12 cellular contexts compared by ENCODE assay signal in genomic region chr1:156744786-156745419, GRCh38. TPM values are rescaled to one million over a fixed set of nuclear protein-coding genes. Genes with fewer than 3 reads are reported as not detected.
DNase-seq lines count a peak whose midpoint lies in the region; ATAC-seq and TF ChIP-seq lines count a peak whose summit lies in the region.
"Had no signal": no experiment of that assay in that cellular context is flagged by ENCODE, and none has a peak within 500 bp of the region (broad histone marks: within the 10 kb centered on the region; RNA-seq: fewer than 3 reads in every experiment).

No MANE protein-coding gene starts in this region.

- H3K9me3 Mint-ChIP-seq in activated T-cell treated with anti-CD3 and anti-CD28 coated beads, Interleukin-2, amount 50 U/mL, for 24 hours: no peaks in the 10 kb centered on the region
- H3K9me3 Mint-ChIP-seq in activated T-helper 1 cell treated with anti-CD3 and anti-CD28 coated beads, Interleukin-12 subunit alpha, Interleukin-12 subunit beta, Interleukin-2, Interleukin-4 antibody, amounts not matched to agents 30 ng/mL and 10 ng/mL and 1 ng/mL, durations not matched to agents 14 hours and 24 hours and 36 hours: no peaks in the 10 kb centered on the region
- no peaks in the 10 kb centered on the region for H3K9me3 Mint-ChIP-seq in memory B cell
- H3K9me3 Mint-ChIP-seq: activated B cell treated with CpG ODN at 0.5 μM for 24 hours had no signal

- peak overlapping the region; percentile 99 for H3K27ac ChIP-seq in suprapubic skin

- 79% methylated on average over 14 of the region's 14 CpGs for WGBS in suprapubic skin

- no peaks in the 10 kb centered on the region for H3K9me3 ChIP-seq in suprapubic skin
- H3K9me3 ChIP-seq: BE2C had no signal

- H3K36me3 Mint-ChIP-seq in activated T-cell treated with anti-CD3 and anti-CD28 coated beads, Interleukin-2, amount 50 U/mL, for 24 hours (ENCODE audit: low read depth): peaks cover 90% of the 10 kb centered on the region
- peaks cover 60% of the 10 kb centered on the region for H3K36me3 Mint-ChIP-seq in activated T-helper 1 cell treated with anti-CD3 and anti-CD28 coated beads, Interleukin-12 subunit alpha, Interleukin-12 subunit beta, Interleukin-2, Interleukin-4 antibody, amounts not matched to agents 30 ng/mL and 10 ng/mL and 1 ng/mL, durations not matched to agents 14 hours and 24 hours and 36 hours (ENCODE audit: low read depth)
- H3K36me3 Mint-ChIP-seq in memory B cell: peaks cover 23% of the 10 kb centered on the region

- H3K27me3 ChIP-seq in suprapubic skin: no peaks in the 10 kb centered on the region
- H3K27me3 ChIP-seq: BE2C had no signal

- no peak overlapping the region for H3K4me3 ChIP-seq in suprapubic skin

- no peak for TF ChIP-seq CTCF in suprapubic skin (IDR thresholded peaks at IDR 0.05)

- H3K27me3 Mint-ChIP-seq in activated T-cell treated with anti-CD3 and anti-CD28 coated beads, Interleukin-2, amount 50 U/mL, for 24 hours: no peaks in the 10 kb centered on the region
- no peaks in the 10 kb centered on the region for H3K27me3 Mint-ChIP-seq in activated T-helper 1 cell treated with anti-CD3 and anti-CD28 coated beads, Interleukin-12 subunit alpha, Interleukin-12 subunit beta, Interleukin-2, Interleukin-4 antibody, amounts not matched to agents 30 ng/mL and 10 ng/mL and 1 ng/mL, durations not matched to agents 14 hours and 24 hours and 36 hours (ENCODE audit: insufficient read depth)
- no peaks in the 10 kb centered on the region for H3K27me3 Mint-ChIP-seq in memory B cell
- H3K27me3 Mint-ChIP-seq: activated B cell treated with CpG ODN at 0.5 μM for 24 hours had no signal

- peaks cover 75% of the 10 kb centered on the region for H3K4me1 Mint-ChIP-seq in activated T-cell treated with anti-CD3 and anti-CD28 coated beads, Interleukin-2, amount 50 U/mL, for 24 hours (ENCODE audit: low read depth)
- peaks cover 78% of the 10 kb centered on the region for H3K4me1 Mint-ChIP-seq in activated T-helper 1 cell treated with anti-CD3 and anti-CD28 coated beads, Interleukin-12 subunit alpha, Interleukin-12 subunit beta, Interleukin-2, Interleukin-4 antibody, amounts not matched to agents 30 ng/mL and 10 ng/mL and 1 ng/mL, durations not matched to agents 14 hours and 24 hours and 36 hours (ENCODE audit: low read depth)
- H3K4me1 Mint-ChIP-seq in memory B cell: peaks cover 48% of the 10 kb centered on the region

- TF ChIP-seq EP300 in suprapubic skin (IDR thresholded peaks at IDR 0.05): no peak

- no peak overlapping the region for H3K4me3 Mint-ChIP-seq in activated T-cell treated with anti-CD3 and anti-CD28 coated beads, Interleukin-2, amount 50 U/mL, for 24 hours
- H3K4me3 Mint-ChIP-seq in activated T-helper 1 cell treated with anti-CD3 and anti-CD28 coated beads, Interleukin-12 subunit alpha, Interleukin-12 subunit beta, Interleukin-2, Interleukin-4 antibody, amounts not matched to agents 30 ng/mL and 10 ng/mL and 1 ng/mL, durations not matched to agents 14 hours and 24 hours and 36 hours: no peak overlapping the region
- no peak overlapping the region for H3K4me3 Mint-ChIP-seq in memory B cell
- H3K4me3 Mint-ChIP-seq: activated B cell treated with CpG ODN at 0.5 μM for 24 hours had no signal

- intact Hi-C loops in activated T-helper 1 cell treated with anti-CD3 and anti-CD28 coated beads, Interleukin-12 subunit alpha, Interleukin-12 subunit beta, Interleukin-2, Interleukin-4 antibody, amounts not matched to agents 30 ng/mL and 10 ng/mL and 1 ng/mL, durations not matched to agents 14 hours and 24 hours and 36 hours (cut with micrococcal nuclease): loop anchor here (5.0 to 10.0 kb wide), 4 partner anchors 243 to 888 kb away; partner anchors contain the start of genes ETV3, GON4L, MEF2D and SLC25A44

- H3K27ac Mint-ChIP-seq in activated T-cell treated with anti-CD3 and anti-CD28 coated beads, Interleukin-2, amount 50 U/mL, for 24 hours: peak overlapping the region; percentile 95
- H3K27ac Mint-ChIP-seq in activated T-helper 1 cell treated with anti-CD3 and anti-CD28 coated beads, Interleukin-12 subunit alpha, Interleukin-12 subunit beta, Interleukin-2, Interleukin-4 antibody, amounts not matched to agents 30 ng/mL and 10 ng/mL and 1 ng/mL, durations not matched to agents 14 hours and 24 hours and 36 hours: peak overlapping the region; percentile 46
- peak overlapping the region; percentile 26 for H3K27ac Mint-ChIP-seq in memory B cell

- no peak for ATAC-seq in memory B cell (ENCODE audit: low read depth)
- ATAC-seq in HG02763 (IDR thresholded peaks at IDR 0.05; ENCODE audit: unreplicated experiment): no peak

- TF ChIP-seq POLR2A in suprapubic skin (IDR thresholded peaks at IDR 0.05): no peak

- H3K4me1 ChIP-seq in suprapubic skin: peaks cover 64% of the 10 kb centered on the region

- H3K36me3 ChIP-seq in suprapubic skin: peaks cover 32% of the 10 kb centered on the region

- no peak for DNase-seq in activated T-cell treated with anti-CD3 and anti-CD28 coated beads, Interleukin-2, amount 50 U/mL, for 24 hours
- DNase-seq in activated T-cell treated with anti-CD3 and anti-CD28 coated beads for 4 hours: no peak
- DNase-seq in activated T-helper 1 cell treated with anti-CD3 and anti-CD28 coated beads, Interleukin-12 subunit alpha, Interleukin-12 subunit beta, Interleukin-2, Interleukin-4 antibody, amounts not matched to agents 30 ng/mL and 10 ng/mL and 1 ng/mL, durations not matched to agents 14 hours and 24 hours and 36 hours (ENCODE audit: low spot score): no peak
- DNase-seq in memory B cell (ENCODE audit: low spot score in 2 of 2): no peak
- DNase-seq in suprapubic skin (ENCODE audit: low spot score in 2 of 2): no peak
- DNase-seq in ecto neural progenitor cell (ENCODE audit: low spot score): no peak
- DNase-seq in stimulated activated CD8-positive, alpha-beta memory T cell treated with anti-CD3 and anti-CD28 coated beads, Interleukin-4, amount 100 ng/mL, for 48 hours: no peak
- DNase-seq: activated B cell treated with CpG ODN at 0.5 μM for 24 hours; BE2C; NCI-H1092; stimulated activated CD4-positive, alpha-beta T cell treated with anti-CD3 and anti-CD28 coated beads, Interleukin-4, amount 100 ng/mL, for 24 hours had no signal

RNA-seq across cellular contexts. Expression of gene MRPL24, which starts 4.0 kb away (rescaled TPM):
- 132 and 135 TPM in 2 replicates for total RNA-seq in activated T-helper 1 cell treated with anti-CD3 and anti-CD28 coated beads, Interleukin-12 subunit alpha, Interleukin-12 subunit beta, Interleukin-2, Interleukin-4 antibody, amounts not matched to agents 30 ng/mL and 10 ng/mL and 1 ng/mL, durations not matched to agents 14 hours and 24 hours and 36 hours
- total RNA-seq in suprapubic skin: 10 to 100 TPM; 33.6 to 66.6 (median 55.0) TPM

RNA-seq across cellular contexts. Expression of gene HDGF, which starts 6.6 kb away (rescaled TPM):
- total RNA-seq in activated T-helper 1 cell treated with anti-CD3 and anti-CD28 coated beads, Interleukin-12 subunit alpha, Interleukin-12 subunit beta, Interleukin-2, Interleukin-4 antibody, amounts not matched to agents 30 ng/mL and 10 ng/mL and 1 ng/mL, durations not matched to agents 14 hours and 24 hours and 36 hours: 371 and 374 TPM in 2 replicates
- total RNA-seq in suprapubic skin: 100 to 1,000 TPM; 178 to 250 (median 210) TPM

RNA-seq across cellular contexts. Expression of gene ISG20L2, which starts 16.3 kb away (rescaled TPM):
- 73.7 and 81.5 TPM in 2 replicates for total RNA-seq in activated T-helper 1 cell treated with anti-CD3 and anti-CD28 coated beads, Interleukin-12 subunit alpha, Interleukin-12 subunit beta, Interleukin-2, Interleukin-4 antibody, amounts not matched to agents 30 ng/mL and 10 ng/mL and 1 ng/mL, durations not matched to agents 14 hours and 24 hours and 36 hours
- 10 to 100 TPM; 33.8 to 59.6 (median 38.9) TPM for total RNA-seq in suprapubic skin

RNA-seq across cellular contexts. Expression of gene METTL25B, which starts 16.6 kb away (rescaled TPM):
- 31.6 and 38.9 TPM in 2 replicates for total RNA-seq in activated T-helper 1 cell treated with anti-CD3 and anti-CD28 coated beads, Interleukin-12 subunit alpha, Interleukin-12 subunit beta, Interleukin-2, Interleukin-4 antibody, amounts not matched to agents 30 ng/mL and 10 ng/mL and 1 ng/mL, durations not matched to agents 14 hours and 24 hours and 36 hours
- 10 to 100 TPM; 20.7 to 40.3 (median 34.2) TPM for total RNA-seq in suprapubic skin

RNA-seq across cellular contexts. Expression of gene PRCC, which starts 22.4 kb away (rescaled TPM):
- total RNA-seq in activated T-helper 1 cell treated with anti-CD3 and anti-CD28 coated beads, Interleukin-12 subunit alpha, Interleukin-12 subunit beta, Interleukin-2, Interleukin-4 antibody, amounts not matched to agents 30 ng/mL and 10 ng/mL and 1 ng/mL, durations not matched to agents 14 hours and 24 hours and 36 hours: 117 TPM in 2 replicates
- total RNA-seq in suprapubic skin: 10 to 100 TPM; 39.1 to 50.1 (median 43.3) TPM

Comparison
In these comparisons a context has a peak if more than half of its experiments do, and no peak if none do; other contexts are left out.
1. H3K27ac Mint-ChIP-seq: peak in every context shown above with its lines; median percentile 95 in activated T-cell treated with anti-CD3 and anti-CD28 coated beads, Interleukin-2, amount 50 U/mL, for 24 hours; 46 in activated T-helper 1 cell treated with anti-CD3 and anti-CD28 coated beads, Interleukin-12 subunit alpha, Interleukin-12 subunit beta, Interleukin-2, Interleukin-4 antibody, amounts not matched to agents 30 ng/mL and 10 ng/mL and 1 ng/mL, durations not matched to agents 14 hours and 24 hours and 36 hours; 26 in memory B cell.